29 cellular contexts compared by ENCODE assay signal in the genomic region with DNA sequence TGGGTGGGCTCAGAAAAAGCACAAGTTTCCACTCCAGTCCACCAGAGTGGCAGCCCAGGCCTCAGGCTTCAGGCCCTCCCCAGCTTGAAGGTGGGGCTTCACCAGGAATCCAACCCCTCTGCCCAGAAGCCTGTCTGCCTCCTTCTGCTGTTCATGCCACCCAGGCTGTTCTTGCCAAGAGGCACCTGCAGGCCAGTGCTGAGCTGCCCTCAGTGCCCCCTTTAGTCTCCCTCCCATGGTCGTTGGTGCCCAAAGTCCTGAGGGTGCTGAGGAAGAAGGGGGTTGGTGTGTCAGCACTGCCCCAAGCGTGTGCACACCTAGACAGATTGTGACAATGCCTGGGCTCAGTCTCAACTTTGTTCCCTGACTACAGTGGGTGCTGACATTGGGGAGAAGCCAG.
"Had no signal": no experiment of that assay in that cellular context is flagged by ENCODE, and none has a peak within 500 bp of the region (broad histone marks: within the 10 kb centered on the region; RNA-seq: fewer than 3 reads in every experiment).

No MANE protein-coding gene starts in this region.

- H3K9me3 ChIP-seq: gastrocnemius medialis, left lung, neutrophil, right lobe of liver, testis, tibial artery had no signal

- H3K27ac ChIP-seq: dorsolateral prefrontal cortex, epithelial cell of prostate, gastrocnemius medialis, heart left ventricle, hepatocyte, left lung, neutrophil, parathyroid adenoma, right lobe of liver, testis, tibial artery had no signal

- H3K36me3 ChIP-seq: gastrocnemius medialis, heart left ventricle, left lung, neutrophil, right lobe of liver, tibial artery had no signal

- H3K79me2 ChIP-seq: hepatocyte, parathyroid adenoma had no signal

- H3K27me3 ChIP-seq: dorsolateral prefrontal cortex, gastrocnemius medialis, heart left ventricle, hepatocyte, left lung, neutrophil, right lobe of liver, testis, tibial artery had no signal

- H3K27me3 Mint-ChIP-seq: naive thymus-derived CD8-positive, alpha-beta T cell; progenitor cell of endocrine pancreas; type B pancreatic cell had no signal

- H3K27ac Mint-ChIP-seq: naive thymus-derived CD8-positive, alpha-beta T cell; progenitor cell of endocrine pancreas; type B pancreatic cell had no signal

- H3K4me1 Mint-ChIP-seq: naive thymus-derived CD8-positive, alpha-beta T cell had no signal

- H2AFZ ChIP-seq: hepatocyte, parathyroid adenoma had no signal

- H3K9me3 Mint-ChIP-seq: type B pancreatic cell had no signal

- DNase-seq: dorsolateral prefrontal cortex; effector CD4-positive, alpha-beta T cell; foreskin fibroblast; gastrocnemius medialis; heart left ventricle; left cardiac atrium; mesenchymal stem cell; midbrain; naive thymus-derived CD8-positive, alpha-beta T cell; right lobe of liver; stimulated activated CD4-positive, alpha-beta T cell treated with anti-CD3 and anti-CD28 coated beads, Interleukin-12 subunit alpha, Interleukin-12 subunit beta, amount 100 ng/mL, for 4 hours; stimulated activated CD4-positive, alpha-beta T cell treated with anti-CD3 and anti-CD28 coated beads, Interleukin-1b, Interleukin-23, amount 100 ng/mL, for 48 hours; stimulated activated CD4-positive, alpha-beta T cell treated with anti-CD3 and anti-CD28 coated beads, Interleukin-4, amount 100 ng/mL, for 1 hour; stimulated activated CD8-positive, alpha-beta memory T cell treated with anti-CD3 and anti-CD28 coated beads, Interleukin-4, amount 100 ng/mL, for 48 hours; stimulated activated naive CD8-positive, alpha-beta T cell treated with anti-CD3 and anti-CD28 coated beads, Interleukin-15, Interleukin-2, amounts not matched to agents 100 U/mL and 50 U/mL, for 24 hours; substantia nigra; testis; tibial artery had no signal

- H3K4me3 ChIP-seq: dorsolateral prefrontal cortex, gastrocnemius medialis, heart left ventricle, hepatocyte, left lung, right lobe of liver, smooth muscle cell, testis, tibial artery had no signal

- H3K9ac ChIP-seq: parathyroid adenoma had no signal

- H3K4me3 Mint-ChIP-seq: naive thymus-derived CD8-positive, alpha-beta T cell; type B pancreatic cell had no signal

- H3K36me3 Mint-ChIP-seq: naive thymus-derived CD8-positive, alpha-beta T cell; type B pancreatic cell had no signal

- ATAC-seq: esophagus mucosa; gastrocnemius medialis; left lung; naive thymus-derived CD8-positive, alpha-beta T cell; stimulated activated naive CD8-positive, alpha-beta T cell treated with anti-CD3 and anti-CD28 coated beads, Interleukin-15, Interleukin-2, amounts not matched to agents 100 U/mL and 50 U/mL, for 24 hours had no signal

- H3K4me2 ChIP-seq: hepatocyte, smooth muscle cell had no signal

- FAIRE-seq: colon, urothelium cell line had no signal

- H3K4me1 ChIP-seq: gastrocnemius medialis, heart left ventricle, left lung, parathyroid adenoma, right lobe of liver, testis, tibial artery had no signal
